Comparison of ENCODE assay signal across 21 cellular contexts in the genomic region with DNA sequence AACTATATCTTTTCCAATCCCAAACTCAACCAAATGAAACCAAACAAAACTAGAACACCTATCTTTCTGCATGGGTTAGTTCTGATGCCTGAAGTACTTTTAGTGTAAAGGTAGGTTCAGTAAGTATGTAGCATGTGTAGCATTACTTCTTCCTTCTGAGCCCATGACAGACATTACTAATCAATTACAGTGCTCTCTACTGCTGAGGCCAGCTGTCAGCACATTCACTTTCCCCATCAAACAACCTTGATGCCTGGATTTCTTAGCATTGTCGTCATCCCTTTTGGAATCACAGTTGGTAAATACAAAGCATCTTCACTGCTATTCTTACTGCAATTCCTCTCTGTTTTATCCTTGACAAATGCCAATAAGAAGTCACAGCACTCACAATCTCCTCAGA.
A peak's percentile ranks its signal among the peaks of the same experiment; 100 is the strongest.
DNase-seq lines count a peak whose midpoint lies in the region; ATAC-seq, FAIRE-seq and TF ChIP-seq lines count a peak whose summit lies in the region.
"Had no signal": no experiment of that assay in that cellular context is flagged by ENCODE, and none has a peak within 500 bp of the region (broad histone marks: within the 10 kb centered on the region; RNA-seq: fewer than 3 reads in every experiment).

No MANE protein-coding gene starts in this region.

- TF ChIP-seq RAD21 in HepG2 (CRISPR knock-in tag; IDR thresholded peaks at IDR 0.05), result no peak

- BruUV-seq in HepG2 (replicated peaks; lab: Mats Ljungman, UMichigan), result no TSS peak

- DNase-seq in HepG2 (ENCODE audit: low spot score) (no peak), right lobe of liver (no peak), OCI-M1 (lab: John Stamatoyannopoulos, UW) (peak; percentile 15), esophagus muscularis mucosa (ENCODE audit: extremely low spot score) (peak; percentile 7)
- DNase-seq in effector CD8-positive, alpha-beta T cell (lab: John Stamatoyannopoulos, UW), result no peak
- DNase-seq: CD4-positive, CD25-positive, alpha-beta regulatory T cell; H7; HFFc6; NCI-H1694 treated with DMSO at 0.1 percent for 48 hours; NCI-H2081 treated with DMSO at 0.1 percent for 48 hours; NCI-H446 treated with DMSO at 0.1 percent for 48 hours; NCI-H526 treated with DMSO at 0.1 percent for 48 hours; NK-92 treated with Interleukin-12 subunit alpha and Interleukin-12 subunit beta, amount 100 ng/mL, for 24 hours; SIG-M5; SK-N-SH had no signal

- TF ChIP-seq EP300 in HepG2 (IDR thresholded peaks at IDR 0.05; ENCODE audit: low read depth in 2 of 2, low read length in 2 of 2) (no peak), HepG2 (CRISPR knock-in tag; IDR thresholded peaks at IDR 0.05; ENCODE audit: borderline replicate concordance) (no peak), esophagus muscularis mucosa (IDR thresholded peaks at IDR 0.05) (no peak)

- no peak for FAIRE-seq in HepG2 (lab: Jason Lieb, UNC)
- FAIRE-seq: G401.6 had no signal

- POLR2A ChIA-PET in HepG2 (lab: Yijun Ruan, JAX), result no interaction called here

- WGBS in HepG2 (ENCODE audit: low lambda C conversion rate), result 0% methylated on average over 1 of the region's 1 CpG
- 67% methylated on average over 1 of the region's 1 CpG for WGBS in right lobe of liver (ENCODE audit: insufficient coverage, low coverage, low lambda C conversion rate, missing lambda C conversion rate)
- 78% methylated on average over 1 of the region's 1 CpG for WGBS in esophagus muscularis mucosa

- H3K9ac ChIP-seq in HepG2 (ENCODE audit: insufficient read depth, low read depth, low read length), result no peak overlapping the region
- H3K9ac ChIP-seq: KMS-11, SK-N-SH had no signal

- CTCF ChIA-PET in HepG2 (lab: Yijun Ruan, JAX; ENCODE audit: low intra/inter-chr PET ratio, low total read pairs), result no interaction called here

- no peak for TF ChIP-seq POLR2A in HepG2 (IDR thresholded peaks at IDR 0.05; ENCODE audit: insufficient read depth in 1 of 2, low read depth in 2 of 2, low read length in 2 of 2)
- TF ChIP-seq POLR2A in right lobe of liver (IDR thresholded peaks at IDR 0.05), result no peak
- no peak for TF ChIP-seq POLR2A in esophagus muscularis mucosa (IDR thresholded peaks at IDR 0.05; ENCODE audit: low read depth)

- H3K4me1 ChIP-seq in HepG2 (ENCODE audit: insufficient read depth, low read length), result peaks cover 7% of the 10 kb centered on the region; the same call in 1 of the 2 replicates
- H3K4me1 ChIP-seq in right lobe of liver, result no peaks in the 10 kb centered on the region
- no peaks in the 10 kb centered on the region for H3K4me1 ChIP-seq in esophagus muscularis mucosa

- H4K20me1 ChIP-seq in HepG2 (ENCODE audit: insufficient read depth, low read length), result no peaks in the 10 kb centered on the region

- TF ChIP-seq CTCF in HepG2 (CRISPR knock-in tag; IDR thresholded peaks at IDR 0.05) (no peak), right lobe of liver (IDR thresholded peaks at IDR 0.05) (no peak), esophagus muscularis mucosa (IDR thresholded peaks at IDR 0.05) (no peak)

- intact Hi-C loops in HepG2 (cut with micrococcal nuclease; ENCODE audit: unreplicated experiment) (no loop called here), right lobe of liver (cut with DNase I) (no loop called here), esophagus muscularis mucosa (cut with DNase I) (no loop called here)

- no peak overlapping the region for H2AFZ ChIP-seq in HepG2 (ENCODE audit: low read length)

- H3K4me3 ChIP-seq in HepG2 (replicated peaks in 1 of 3; ENCODE audit: insufficient read depth in 1 of 3, low read depth in 2 of 3, low read length in 3 of 3) (no peak overlapping the region), right lobe of liver (no peak overlapping the region), esophagus muscularis mucosa (no peak overlapping the region)

- in situ Hi-C loops in HepG2 (cut with HindIII; ENCODE audit: extremely low pct_ligation_motif_present, low pct_unique_long_range_greater_than_20kb), result loop anchor here (25.0 kb wide), 1 partner anchor 262 kb away; no protein-coding TSS in a partner anchor

- H3K36me3 ChIP-seq in HepG2 (replicated peaks in 1 of 2; ENCODE audit: control insufficient read depth in 1 of 2, insufficient read depth in 2 of 2, low read length in 2 of 2), result no peaks in the 10 kb centered on the region
- no peaks in the 10 kb centered on the region for H3K36me3 ChIP-seq in right lobe of liver
- H3K36me3 ChIP-seq in esophagus muscularis mucosa, result no peaks in the 10 kb centered on the region

- no peak for ATAC-seq in HepG2
- ATAC-seq in right lobe of liver, result no peak
- no peak for ATAC-seq in HG02798 (IDR thresholded peaks at IDR 0.05; ENCODE audit: poor library complexity, unreplicated experiment)
- no peak for ATAC-seq in GM19328 (IDR thresholded peaks at IDR 0.05; ENCODE audit: unreplicated experiment)
- ATAC-seq: Panc1 had no signal

- H3K9me3 ChIP-seq in HepG2 (ENCODE audit: low read length) (no peaks in the 10 kb centered on the region), right lobe of liver (no peaks in the 10 kb centered on the region), esophagus muscularis mucosa (no peaks in the 10 kb centered on the region)
- H3K9me3 ChIP-seq: SK-N-SH had no signal

- H3K27ac ChIP-seq in HepG2 (ENCODE audit: extremely low read length, insufficient read depth, low read length), result no peak overlapping the region
- no peak overlapping the region for H3K27ac ChIP-seq in right lobe of liver
- H3K27ac ChIP-seq in esophagus muscularis mucosa (replicated peaks in 1 of 4), result no peak overlapping the region
- H3K27ac ChIP-seq: HL-60, KMS-11 had no signal

- H3K27me3 ChIP-seq in HepG2 (ENCODE audit: control insufficient read depth in 1 of 2, insufficient read depth in 2 of 2, low read length in 2 of 2) (peaks cover 0 to 3% of the 10 kb centered on the region in 2 experiments; a peak in 1 of 5 replicates), right lobe of liver (no peaks in the 10 kb centered on the region), esophagus muscularis mucosa (peaks cover 0 to 13% (median 3%) of the 10 kb centered on the region in 4 donors)

- H3K79me2 ChIP-seq in HepG2 (ENCODE audit: insufficient read depth, low read length), result no peaks in the 10 kb centered on the region

- no peak overlapping the region for H3K4me2 ChIP-seq in HepG2 (ENCODE audit: low read depth, low read length)
- H3K4me2 ChIP-seq: SK-N-SH had no signal

TF ChIP-seq in HepG2, 621 proteins besides CTCF, POLR2A, EP300 and RAD21:
- TF ChIP-seq ETS1 (CRISPR knock-in tag; IDR thresholded peaks at IDR 0.05) (no peak), MAFF (IDR thresholded peaks at IDR 0.05; ENCODE audit: low read depth, low read length) (0 out of 2 replicates have a peak, but pooled peaks have one; percentile 25), ZNF382 (CRISPR knock-in tag; IDR thresholded peaks at IDR 0.05; ENCODE audit: borderline replicate concordance) (no peak), ZNF781 (CRISPR knock-in tag; IDR thresholded peaks at IDR 0.05; ENCODE audit: borderline replicate concordance, not compliant biosample characterization) (no peak), MAFK (conservative IDR thresholded peaks at IDR 0.05 in 1 of 2, IDR thresholded peaks at IDR 0.05 in 1 of 2; ENCODE audit: low read length in 2 of 2) (peak in 1 of 2 experiments; percentile 33; a peak in 1 of 4 replicates)

Comparison
In these comparisons a context has a peak if more than half of its experiments do, and no peak if none do; other contexts are left out.
1. DNase-seq: peak in OCI-M1 (single experiment) and esophagus muscularis mucosa (single experiment); none in HepG2 (single experiment), right lobe of liver (0 of 3) and effector CD8-positive, alpha-beta T cell (single experiment).